20 cellular contexts compared by ENCODE assay signal in genomic region chr12:46107591-46107990, GRCh38.
DNase-seq lines count a peak whose midpoint lies in the region; ATAC-seq and TF ChIP-seq lines count a peak whose summit lies in the region.
"Had no signal": no experiment of that assay in that cellular context is flagged by ENCODE, and none has a peak within 500 bp of the region (broad histone marks: within the 10 kb centered on the region; RNA-seq: fewer than 3 reads in every experiment).

No MANE protein-coding gene starts in this region.

- TF ChIP-seq RAD21 in SK-N-SH (IDR thresholded peaks at IDR 0.05; ENCODE audit: low read length), result no peak

- CTCF ChIA-PET in SK-N-SH (lab: Yijun Ruan, JAX), result interaction anchor here (5.0 kb wide), 1 partner anchor 17 kb away, joined by 33 read pairs; no protein-coding TSS in a partner anchor

- no peak for TF ChIP-seq CTCF in SK-N-SH (IDR thresholded peaks at IDR 0.05)
- TF ChIP-seq CTCF in OCI-LY1 (IDR thresholded peaks at IDR 0.05; ENCODE audit: low read length), result no peak
- no peak for TF ChIP-seq CTCF in epithelial cell of esophagus (IDR thresholded peaks at IDR 0.05; ENCODE audit: insufficient read depth, low read depth, low read length, missing control alignments)

- H3K27ac ChIP-seq in SK-N-SH (ENCODE audit: low read depth in 2 of 2, low read length in 1 of 2) (no peak overlapping the region), OCI-LY1 (ENCODE audit: low read depth, low read length, poor library complexity, severe bottlenecking) (peak overlapping the region; percentile 99)
- H3K27ac ChIP-seq: A549, RWPE1 had no signal

- no peaks in the 10 kb centered on the region for H3K36me3 ChIP-seq in SK-N-SH (replicated peaks in 1 of 2; ENCODE audit: control insufficient read depth in 1 of 2, insufficient read depth in 2 of 2, low read length in 1 of 2)
- 0 out of 2 replicates have a peak, but pooled peaks cover 1% of the 10 kb centered on the region for H3K36me3 ChIP-seq in OCI-LY1 (ENCODE audit: insufficient read depth, low read length)

- ATAC-seq in SK-N-SH treated with all-trans-retinoic acid at 6 μM for 48 hours, result no peak
- ATAC-seq in HG03342 (IDR thresholded peaks at IDR 0.05; ENCODE audit: unreplicated experiment), result no peak
- ATAC-seq: A549, K562, T-cell had no signal

- H3K9me3 ChIP-seq in SK-N-SH (peaks cover 4% of the 10 kb centered on the region), OCI-LY1 (ENCODE audit: low read length) (peaks cover 2% of the 10 kb centered on the region; the same call in 1 of the 2 replicates)

- H4K20me1 ChIP-seq in SK-N-SH (ENCODE audit: insufficient read depth), result no peaks in the 10 kb centered on the region
- no peaks in the 10 kb centered on the region for H4K20me1 ChIP-seq in OCI-LY1 (ENCODE audit: insufficient read depth, low read length)

- H3K27me3 ChIP-seq in SK-N-SH (ENCODE audit: insufficient read depth), result no peaks in the 10 kb centered on the region
- H3K27me3 ChIP-seq in OCI-LY1 (ENCODE audit: insufficient read depth, low read length), result no peaks in the 10 kb centered on the region

- H3K4me3 ChIP-seq in SK-N-SH (ENCODE audit: low read depth in 2 of 2, low read length in 1 of 2), result no peak overlapping the region
- H3K4me3 ChIP-seq in OCI-LY1 (ENCODE audit: low read depth, low read length, poor library complexity, severe bottlenecking), result no peak overlapping the region
- no peak overlapping the region for H3K4me3 ChIP-seq in epithelial cell of esophagus (ENCODE audit: low read length)
- H3K4me3 ChIP-seq: A549, K562 had no signal

- H3K4me1 ChIP-seq in SK-N-SH (ENCODE audit: control insufficient read depth in 1 of 2, insufficient read depth in 2 of 2, low read depth in 1 of 2, low read length in 1 of 2) (peaks cover 0 to 6% of the 10 kb centered on the region in 2 experiments; a peak in 1 of 4 replicates), OCI-LY1 (ENCODE audit: insufficient read depth, low read length, severe bottlenecking) (peaks cover 58% of the 10 kb centered on the region)
- H3K4me1 ChIP-seq: A549 had no signal

- DNase-seq in SK-N-SH (no peak), epithelial cell of esophagus (ENCODE audit: low read depth) (peak; percentile 75), AG08395 (ENCODE audit: low spot score) (no peak), medulla oblongata (ENCODE audit: extremely low spot score) (no peak)
- DNase-seq: AML-193; CD4-positive, CD25-positive, alpha-beta regulatory T cell; DND-41; GDM1; H9; NCI-H1092 treated with DMSO at 0.1 percent for 48 hours; NCI-H187 treated with DMSO at 0.1 percent for 48 hours; NCI-H510A; OCI-M1; T-cell had no signal

- no peak overlapping the region for H3K9ac ChIP-seq in SK-N-SH
- peak overlapping the region; percentile 47 for H3K9ac ChIP-seq in OCI-LY1 (ENCODE audit: low read length)

- H2AFZ ChIP-seq in SK-N-SH (ENCODE audit: low read depth) (peak overlapping the region; percentile 73; the same call in 1 of the 2 replicates), OCI-LY1 (ENCODE audit: low read length) (peak overlapping the region; percentile 66; the same call in 1 of the 2 replicates)

- no peaks in the 10 kb centered on the region for H3F3A ChIP-seq in SK-N-SH (replicated peaks; ENCODE audit: insufficient read depth)
- H3F3A ChIP-seq in OCI-LY1 (ENCODE audit: insufficient read depth, low read length), result peaks cover 11% of the 10 kb centered on the region

- H3K9me2 ChIP-seq in SK-N-SH, result no peaks in the 10 kb centered on the region
- H3K9me2 ChIP-seq in OCI-LY1 (ENCODE audit: low read depth, low read length), result no peaks in the 10 kb centered on the region

- H3K4me2 ChIP-seq in SK-N-SH (no peak overlapping the region), OCI-LY1 (ENCODE audit: low read length) (peak overlapping the region; percentile 53)
- H3K4me2 ChIP-seq: A549 had no signal

- H3K79me2 ChIP-seq in SK-N-SH (ENCODE audit: insufficient read depth) (no peaks in the 10 kb centered on the region), OCI-LY1 (ENCODE audit: insufficient read depth, low read length) (no peaks in the 10 kb centered on the region)

- POLR2A ChIA-PET in SK-N-SH (lab: Yijun Ruan, JAX), result no interaction called here

- TF ChIP-seq EP300 in SK-N-SH (IDR thresholded peaks at IDR 0.05; ENCODE audit: borderline replicate concordance in 1 of 2, low read depth in 1 of 2, low read length in 1 of 2), result no peak

- 33% methylated on average over 2 of the region's 2 CpGs for WGBS in SK-N-SH (ENCODE audit: low lambda C conversion rate)

TF ChIP-seq in SK-N-SH, 30 proteins besides CTCF, POLR2A, EP300 and RAD21:
- TF ChIP-seq TAF1 (IDR thresholded peaks at IDR 0.05; ENCODE audit: borderline replicate concordance, low read depth, low read length), result no peak
- TF ChIP-seq CHD2 (IDR thresholded peaks at IDR 0.05; ENCODE audit: low read length, partially characterized antibody), result no peak
- no peak for TF ChIP-seq FOXJ3 (CRISPR knock-in tag; IDR thresholded peaks at IDR 0.05)
- no peak for TF ChIP-seq MAX (IDR thresholded peaks at IDR 0.05; ENCODE audit: low read depth)
- no peak for TF ChIP-seq GATA2 (CRISPR knock-in tag; IDR thresholded peaks at IDR 0.05)
- TF ChIP-seq NFIC (IDR thresholded peaks at IDR 0.05; ENCODE audit: borderline replicate concordance), result no peak
- no peak for TF ChIP-seq USF2 (IDR thresholded peaks at IDR 0.05; ENCODE audit: borderline replicate concordance, low read depth, low read length)
- no peak for TF ChIP-seq EZH2phosphoT487 (IDR thresholded peaks at IDR 0.05; ENCODE audit: borderline replicate concordance, low read depth)
- TF ChIP-seq TEAD4 (IDR thresholded peaks at IDR 0.05; ENCODE audit: borderline replicate concordance, insufficient read depth), result no peak
- no peak for TF ChIP-seq SIN3A (IDR thresholded peaks at IDR 0.05; ENCODE audit: borderline replicate concordance, low read depth, low read length)
- TF ChIP-seq RXRA (IDR thresholded peaks at IDR 0.05; ENCODE audit: borderline replicate concordance, low read depth), result no peak
- no peak for TF ChIP-seq FOSL2 (IDR thresholded peaks at IDR 0.05; ENCODE audit: borderline replicate concordance, low read depth)
- TF ChIP-seq POLR2AphosphoS5 (IDR thresholded peaks at IDR 0.05; ENCODE audit: low read depth, low read length), result no peak
- no peak for TF ChIP-seq NRF1 (IDR thresholded peaks at IDR 0.05; ENCODE audit: low read depth, low read length)
- TF ChIP-seq MXI1 (IDR thresholded peaks at IDR 0.05; ENCODE audit: low read depth, low read length), result no peak
- TF ChIP-seq JUND (IDR thresholded peaks at IDR 0.05), result no peak
TF ChIP-seq in SK-N-SH: peak in this region for 0.

TF ChIP-seq in SK-N-SH treated with all-trans-retinoic acid at 6 μM for 48 hours, 23 proteins besides CTCF, POLR2A, EP300 and RAD21:
- TF ChIP-seq CREB5 (CRISPR knock-in tag; IDR thresholded peaks at IDR 0.05; ENCODE audit: low read depth) (no peak), ZC3H10 (CRISPR knock-in tag; IDR thresholded peaks at IDR 0.05) (no peak), OSR1 (CRISPR knock-in tag; IDR thresholded peaks at IDR 0.05) (no peak)
